ENCODE assay signal across 8 cellular contexts in the genomic region with DNA sequence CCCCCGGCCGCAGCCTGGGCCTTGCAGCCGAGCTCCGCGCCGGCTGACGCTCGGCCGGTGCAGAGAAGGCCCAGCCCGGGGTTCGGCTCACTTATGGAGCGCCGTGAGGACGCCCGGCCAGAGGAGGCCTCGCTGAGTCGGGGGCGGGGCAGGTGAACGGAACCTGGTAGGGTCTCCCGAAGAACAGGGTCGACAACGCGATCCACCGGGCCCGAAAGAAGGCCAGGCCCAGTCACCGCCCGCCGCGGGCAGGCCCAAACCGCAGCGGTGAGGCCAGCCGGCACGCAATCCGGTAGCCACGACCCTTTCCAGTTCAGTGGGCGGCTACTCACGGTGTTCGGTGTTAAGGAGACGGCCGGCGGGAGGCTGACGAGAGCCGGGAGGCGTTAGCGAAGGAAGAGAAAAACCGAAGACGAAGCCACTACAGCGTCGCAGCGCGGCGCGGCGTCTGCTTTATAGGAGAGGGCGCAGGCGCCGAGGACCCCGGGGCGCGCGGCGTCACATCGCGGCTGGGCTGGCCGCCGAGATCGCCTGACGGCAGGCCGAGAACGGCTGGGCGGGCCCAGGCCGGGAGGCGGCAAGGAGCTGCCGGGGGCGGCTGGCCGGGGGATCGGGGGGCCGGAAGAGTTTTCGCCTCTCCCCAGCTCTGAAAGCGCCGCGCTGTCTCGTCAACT. TPM values are rescaled to one million over a fixed set of nuclear protein-coding genes. Genes with fewer than 3 reads are reported as not detected.
DNase-seq lines count a peak whose midpoint lies in the region; ATAC-seq and TF ChIP-seq lines count a peak whose summit lies in the region.

SKP1 (minus strand) TSS at position 428 of the 674 bp plus-strand sequence. CDS start 2,928 bp downstream, outside the sequence.

- CTCF ChIA-PET in activated CD8-positive, alpha-beta T cell treated with anti-CD3 and anti-CD28 coated beads for 36 hours (lab: Charles Lee) = interaction anchor here (0.9 to 3.1 kb wide), 10 partner anchors 11 to 410 kb away, joined by 3 to 15 read pairs (median 4); no protein-coding TSS in a partner anchor

- intact Hi-C loops in activated CD8-positive, alpha-beta T cell treated with anti-CD3 and anti-CD28 coated beads for 36 hours (cut with micrococcal nuclease) = no loop called here
- intact Hi-C loops in lower leg skin (cut with DNase I; ENCODE audit: low total_unique reads) = no loop called here

- H3K9ac ChIP-seq in duodenal mucosa (ENCODE audit: low read depth in 1 of 2, low read length in 2 of 2) = peak within 1 kb of the TSS; percentile 86 to 97

- peaks cover 1 to 17% of the 10 kb centered on the region in 2 donors for H3K36me3 ChIP-seq in duodenal mucosa (ENCODE audit: control insufficient read depth in 1 of 2, insufficient read depth in 2 of 2, low read length in 2 of 2)

- POLR2A ChIA-PET in activated CD8-positive, alpha-beta T cell treated with anti-CD3 and anti-CD28 coated beads for 36 hours (lab: Charles Lee) = interaction anchor here (0.5 to 4.0 kb wide), 78 partner anchors 8 to 686 kb away, joined by 3 to 43 read pairs (median 4); partner anchors contain the start of genes C5orf15, PPP2CA, SAR1B and VDAC1

- peak in 1 of 2 donors; percentile 90 for TF ChIP-seq POLR2A in lower leg skin (IDR thresholded peaks at IDR 0.05)

- no peak for TF ChIP-seq CTCF in activated CD8-positive, alpha-beta T cell treated with anti-CD3 and anti-CD28 coated beads for 36 hours (IDR thresholded peaks at IDR 0.05)
- no peak for TF ChIP-seq CTCF in lower leg skin (IDR thresholded peaks at IDR 0.05)

- H3K27ac Mint-ChIP-seq in activated CD8-positive, alpha-beta T cell treated with anti-CD3 and anti-CD28 coated beads for 36 hours = peak within 1 kb of the TSS; percentile 94

- no peaks in the 10 kb centered on the region for H3K27me3 Mint-ChIP-seq in activated CD8-positive, alpha-beta T cell treated with anti-CD3 and anti-CD28 coated beads for 36 hours

- peaks cover 19% of the 10 kb centered on the region for H3K36me3 Mint-ChIP-seq in activated CD8-positive, alpha-beta T cell treated with anti-CD3 and anti-CD28 coated beads for 36 hours (ENCODE audit: low read depth)

- 0 to 1% methylated on average over 26 to 63 of the region's 83 CpGs for WGBS in lower leg skin, 2 donors

- H3K27ac ChIP-seq in duodenal mucosa (ENCODE audit: low read depth, low read length) = peak within 1 kb of the TSS; percentile 99

- peak; percentile 70 for ATAC-seq in HG03442 (IDR thresholded peaks at IDR 0.05; ENCODE audit: unreplicated experiment)
- ATAC-seq in activated CD8-positive, alpha-beta T cell treated with anti-CD3 and anti-CD28 coated beads for 36 hours = peak; percentile 87

- peaks cover 28 to 34% of the 10 kb centered on the region in 2 donors for H3K4me1 ChIP-seq in duodenal mucosa (ENCODE audit: control insufficient read depth in 1 of 2, insufficient read depth in 2 of 2, low read length in 2 of 2)

- DNase-seq in C1 segment of cervical spinal cord (lab: John Stamatoyannopoulos, UW) = peak; percentile 27 to 90 (median 78)
- DNase-seq in GM19240 (ENCODE audit: insufficient read length, low spot score) = peak; percentile 56
- peak; percentile 68 for DNase-seq in NCI-H774 (lab: John Stamatoyannopoulos, UW)
- peak; percentile 86 for DNase-seq in activated CD8-positive, alpha-beta T cell treated with anti-CD3 and anti-CD28 coated beads for 36 hours
- peak; percentile 72 to 95 for DNase-seq in lower leg skin (ENCODE audit: low spot score in 2 of 2)
- peak; percentile 78 to 83 for DNase-seq in stimulated activated CD4-positive, alpha-beta T cell treated with anti-CD3 and anti-CD28 coated beads, Interleukin-4, amount 100 ng/mL, for 4 hours

- peak within 1 kb of the TSS; percentile 85 to 89 for H3K4me3 ChIP-seq in duodenal mucosa (ENCODE audit: low read depth in 1 of 2, low read length in 2 of 2)
- H3K4me3 ChIP-seq in lower leg skin (ENCODE audit: low read depth, poor library complexity, severe bottlenecking) = peak within 1 kb of the TSS; percentile 82

- H3K9me3 ChIP-seq in duodenal mucosa (ENCODE audit: control insufficient read depth in 1 of 2, low read length in 2 of 2) = no peaks in the 10 kb centered on the region

- no peaks in the 10 kb centered on the region for H3K9me3 Mint-ChIP-seq in activated CD8-positive, alpha-beta T cell treated with anti-CD3 and anti-CD28 coated beads for 36 hours

- H3K27me3 ChIP-seq in duodenal mucosa (ENCODE audit: control insufficient read depth in 1 of 2, insufficient read depth in 2 of 2, low read length in 2 of 2) = no peaks in the 10 kb centered on the region

- H3K4me1 Mint-ChIP-seq in activated CD8-positive, alpha-beta T cell treated with anti-CD3 and anti-CD28 coated beads for 36 hours (ENCODE audit: low read depth) = peaks cover 26% of the 10 kb centered on the region

- H3K4me3 Mint-ChIP-seq in activated CD8-positive, alpha-beta T cell treated with anti-CD3 and anti-CD28 coated beads for 36 hours = peak within 1 kb of the TSS; percentile 82

RNA-seq across cellular contexts. Expression of gene SKP1, which starts in this region (rescaled TPM):
- 100 to 1,000 TPM; 235 to 242 TPM for total RNA-seq in activated CD8-positive, alpha-beta T cell treated with anti-CD3 and anti-CD28 coated beads for 36 hours
- total RNA-seq in lower leg skin = 100 to 1,000 TPM; 229 to 275 (median 253) TPM

Comparison
In these comparisons a context has a peak if more than half of its experiments do, and no peak if none do; other contexts are left out.
1. Peak in every context shown above with its lines: DNase-seq, ATAC-seq, H3K4me3 ChIP-seq and H3K27ac ChIP-seq.